Comparison of ENCODE assay signal across 12 cellular contexts in genomic region chr10:67816719-67817118, GRCh38. TPM values are rescaled to one million over a fixed set of nuclear protein-coding genes. Genes with fewer than 3 reads are reported as not detected.
"Had no signal": no experiment of that assay in that cellular context is flagged by ENCODE, and none has a peak within 500 bp of the region (broad histone marks: within the 10 kb centered on the region; RNA-seq: fewer than 3 reads in every experiment).

No MANE protein-coding gene starts in this region.

- H3K4me1 Mint-ChIP-seq: naive thymus-derived CD8-positive, alpha-beta T cell had no signal

- H3K4me3 Mint-ChIP-seq: naive thymus-derived CD8-positive, alpha-beta T cell had no signal

- H3K4me3 ChIP-seq: ascending aorta, coronary artery, gastroesophageal sphincter, prostate gland, upper lobe of right lung had no signal

- H3K27ac Mint-ChIP-seq: naive thymus-derived CD8-positive, alpha-beta T cell had no signal

- H3K9me3 ChIP-seq: ascending aorta, gastroesophageal sphincter, prostate gland, upper lobe of right lung had no signal

- DNase-seq: activated CD4-positive, CD25-positive, alpha-beta regulatory T cell treated with anti-CD3 and anti-CD28 coated beads, Interleukin-2, amount 50 U/mL, for 72 hours; activated naive CD4-positive, alpha-beta T cell treated with Interleukin-2 at 50 U/mL for 16 hours; naive thymus-derived CD8-positive, alpha-beta T cell; right cardiac atrium; T-helper 2 cell; upper lobe of right lung had no signal

- H3K9me3 Mint-ChIP-seq: naive thymus-derived CD8-positive, alpha-beta T cell had no signal

- H3K27me3 ChIP-seq: ascending aorta, gastroesophageal sphincter, upper lobe of right lung had no signal

- H3K36me3 Mint-ChIP-seq: naive thymus-derived CD8-positive, alpha-beta T cell had no signal

- ATAC-seq: esophagus mucosa; gastroesophageal sphincter; naive thymus-derived CD8-positive, alpha-beta T cell; right cardiac atrium; upper lobe of right lung had no signal

- H3K27ac ChIP-seq: ascending aorta, coronary artery, gastroesophageal sphincter, prostate gland, upper lobe of right lung, VCaP had no signal

- H3K4me1 ChIP-seq: ascending aorta, gastroesophageal sphincter, prostate gland, upper lobe of right lung had no signal

- H3K36me3 ChIP-seq: gastroesophageal sphincter, prostate gland, upper lobe of right lung had no signal

RNA-seq across cellular contexts. Expression of gene DNAJC12, which starts 21.3 kb away (rescaled TPM):
- total RNA-seq: naive thymus-derived CD8-positive, alpha-beta T cell had no signal
